Comparison of ENCODE assay signal across 12 cellular contexts in the genomic region with DNA sequence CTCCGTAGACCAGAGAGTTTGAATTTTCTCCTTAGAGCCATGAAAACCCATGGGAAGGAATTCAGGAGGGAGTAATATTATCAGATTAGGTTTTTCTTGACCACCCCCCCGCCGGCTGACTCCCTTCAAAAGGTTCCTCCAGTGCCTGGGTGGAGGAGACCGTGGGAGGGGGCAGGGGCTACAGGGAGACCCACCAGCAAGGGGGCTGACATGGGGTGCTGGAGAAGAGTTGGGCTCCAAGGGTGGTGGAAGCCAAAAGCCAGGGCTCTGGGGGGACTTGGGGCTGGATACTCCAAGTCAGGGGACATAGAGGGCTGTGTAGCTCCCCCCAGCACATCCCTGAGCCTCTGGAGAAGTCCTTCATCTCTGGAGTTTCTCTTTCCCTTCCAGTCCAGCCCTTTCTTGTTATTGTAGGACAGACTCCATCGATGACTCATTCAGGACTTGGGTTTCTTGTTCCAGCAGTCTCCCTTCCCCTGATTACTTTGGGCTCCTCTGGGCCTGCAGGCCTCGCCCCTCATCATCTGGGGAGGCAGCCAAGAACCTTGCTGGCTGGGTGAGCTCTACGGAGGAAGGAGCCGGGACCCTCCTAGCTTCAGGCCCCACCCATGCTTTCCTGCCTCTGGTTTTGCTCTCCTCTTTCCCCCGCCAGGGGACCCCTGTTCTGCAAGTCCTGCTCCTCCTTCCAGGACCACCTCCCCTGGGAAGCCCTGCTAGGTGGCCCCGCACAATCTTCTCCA. TPM values are rescaled to one million over a fixed set of nuclear protein-coding genes. Genes with fewer than 3 reads are reported as not detected.
A peak's percentile ranks its signal among the peaks of the same experiment; 100 is the strongest.
DNase-seq lines count a peak whose midpoint lies in the region; ATAC-seq and TF ChIP-seq lines count a peak whose summit lies in the region.
"Had no signal": no experiment of that assay in that cellular context is flagged by ENCODE, and none has a peak within 500 bp of the region (broad histone marks: within the 10 kb centered on the region; RNA-seq: fewer than 3 reads in every experiment).

No MANE protein-coding gene starts in this region.

- no peak overlapping the region for H3K4me3 ChIP-seq in fibroblast of villous mesenchyme (ENCODE audit: low read depth, low read length)
- H3K4me3 ChIP-seq: lung had no signal

- H3K36me3 Mint-ChIP-seq in stimulated activated memory B cell treated with anti-CD40 and anti-IgM and Interleukin-4, amounts not matched to agents 10 μg/mL and 1 μg/mL and 100 μg/mL, for 72 hours = no peaks in the 10 kb centered on the region
- H3K36me3 Mint-ChIP-seq: activated naive CD8-positive, alpha-beta T cell treated with anti-CD3 and anti-CD28 coated beads for 36 hours had no signal

- peaks cover 33% of the 10 kb centered on the region for H3K27me3 Mint-ChIP-seq in stimulated activated memory B cell treated with anti-CD40 and anti-IgM and Interleukin-4, amounts not matched to agents 10 μg/mL and 1 μg/mL and 100 μg/mL, for 72 hours

- H3K27ac Mint-ChIP-seq in stimulated activated memory B cell treated with anti-CD40 and anti-IgM and Interleukin-4, amounts not matched to agents 10 μg/mL and 1 μg/mL and 100 μg/mL, for 72 hours = no peak overlapping the region
- H3K27ac Mint-ChIP-seq: activated naive CD8-positive, alpha-beta T cell treated with anti-CD3 and anti-CD28 coated beads for 36 hours; T-helper 1 cell treated with Interleukin-12 subunit alpha and Interleukin-12 subunit beta and Interleukin-4 antibody, amounts not matched to agents 30 μg/mL and 1 μg/mL, for 36 hours had no signal

- H3K4me1 Mint-ChIP-seq in stimulated activated memory B cell treated with anti-CD40 and anti-IgM and Interleukin-4, amounts not matched to agents 10 μg/mL and 1 μg/mL and 100 μg/mL, for 72 hours = no peaks in the 10 kb centered on the region
- H3K4me1 Mint-ChIP-seq: activated naive CD8-positive, alpha-beta T cell treated with anti-CD3 and anti-CD28 coated beads for 36 hours had no signal

- ATAC-seq in HG02840 (IDR thresholded peaks at IDR 0.05; ENCODE audit: low FRiP score, unreplicated experiment) (no peak), HG03175 (IDR thresholded peaks at IDR 0.05; ENCODE audit: unreplicated experiment) (no peak)
- no peak for ATAC-seq in stimulated activated memory B cell treated with anti-CD40 and anti-IgM and Interleukin-4, amounts not matched to agents 10 μg/mL and 1 μg/mL and 100 μg/mL, for 72 hours

- H3K4me3 Mint-ChIP-seq in stimulated activated memory B cell treated with anti-CD40 and anti-IgM and Interleukin-4, amounts not matched to agents 10 μg/mL and 1 μg/mL and 100 μg/mL, for 72 hours = no peak overlapping the region
- H3K4me3 Mint-ChIP-seq: activated naive CD8-positive, alpha-beta T cell treated with anti-CD3 and anti-CD28 coated beads for 36 hours; T-helper 1 cell treated with Interleukin-12 subunit alpha and Interleukin-12 subunit beta and Interleukin-4 antibody, amounts not matched to agents 30 μg/mL and 1 μg/mL, for 36 hours had no signal

- no peak for TF ChIP-seq CTCF in fibroblast of villous mesenchyme (IDR thresholded peaks at IDR 0.05; ENCODE audit: insufficient read depth, low read depth, low read length)

- H3K9me3 Mint-ChIP-seq in stimulated activated memory B cell treated with anti-CD40 and anti-IgM and Interleukin-4, amounts not matched to agents 10 μg/mL and 1 μg/mL and 100 μg/mL, for 72 hours = peaks cover 2% of the 10 kb centered on the region
- H3K9me3 Mint-ChIP-seq: activated naive CD8-positive, alpha-beta T cell treated with anti-CD3 and anti-CD28 coated beads for 36 hours; T-helper 1 cell treated with Interleukin-12 subunit alpha and Interleukin-12 subunit beta and Interleukin-4 antibody, amounts not matched to agents 30 μg/mL and 1 μg/mL, for 36 hours had no signal

- DNase-seq in EL (peak; percentile 97), T1000 (lab: John Stamatoyannopoulos, UW) (peak; percentile 62), fibroblast of villous mesenchyme (ENCODE audit: low read depth) (peak; percentile 90), renal cortical epithelial cell (ENCODE audit: low read depth) (peak; percentile 93), HuH-7.5 (ENCODE audit: low spot score) (no peak)
- DNase-seq: activated naive CD8-positive, alpha-beta T cell treated with anti-CD3 and anti-CD28 coated beads for 36 hours had no signal

RNA-seq across cellular contexts. Expression of gene KIAA1755, which starts 10.5 kb away (rescaled TPM):
- total RNA-seq in fibroblast of villous mesenchyme = 0.64 and 1.3 TPM in 2 replicates
- under 0.01 TPM in 1 of 2 replicates, not detected in the other for total RNA-seq in renal cortical epithelial cell
- total RNA-seq: activated naive CD8-positive, alpha-beta T cell treated with anti-CD3 and anti-CD28 coated beads for 36 hours; H1 had no signal

RNA-seq across cellular contexts. Expression of gene BPI, which starts 32.9 kb away (rescaled TPM):
- total RNA-seq in fibroblast of villous mesenchyme (not detected in 2 replicates), renal cortical epithelial cell (not detected in 2 replicates)
- total RNA-seq: activated naive CD8-positive, alpha-beta T cell treated with anti-CD3 and anti-CD28 coated beads for 36 hours; H1 had no signal
